ENCODE assay signal across 11 cellular contexts in genomic region chr13:77298403-77298802, GRCh38. TPM values are rescaled to one million over a fixed set of nuclear protein-coding genes. Genes with fewer than 3 reads are reported as not detected.
DNase-seq lines count a peak whose midpoint lies in the region; ATAC-seq, FAIRE-seq and TF ChIP-seq lines count a peak whose summit lies in the region.
"Had no signal": no experiment of that assay in that cellular context is flagged by ENCODE, and none has a peak within 500 bp of the region (broad histone marks: within the 10 kb centered on the region; RNA-seq: fewer than 3 reads in every experiment).

No MANE protein-coding gene starts in this region.

- H3K9me3 ChIP-seq in astrocyte (ENCODE audit: insufficient read depth, low read depth, low read length) (no peaks in the 10 kb centered on the region), vagina (no peaks in the 10 kb centered on the region), heart right ventricle (no peaks in the 10 kb centered on the region)
- H3K9me3 ChIP-seq: SK-N-SH had no signal

- DNase-seq in GM13976 (ENCODE audit: low spot score) (peak; percentile 33), astrocyte (ENCODE audit: low read depth) (no peak), NCI-H146 (lab: John Stamatoyannopoulos, UW) (no peak), frontal cortex (ENCODE audit: low spot score in 2 of 2) (no peak), vagina (ENCODE audit: extremely low spot score in 2 of 2) (no peak), heart right ventricle (no peak)
- DNase-seq: head of caudate nucleus; SK-N-SH; stimulated activated naive CD4-positive, alpha-beta T cell treated with Interleukin-2 at 50 U/mL for 16 hours had no signal

- H3K27ac ChIP-seq in astrocyte (ENCODE audit: low read depth, low read length) (no peak overlapping the region), vagina (no peak overlapping the region), heart right ventricle (peak overlapping the region in 1 of 10 donors; percentile 9)

- no peak for TF ChIP-seq POLR2A in vagina (IDR thresholded peaks at IDR 0.05)

- no peak overlapping the region for H2AFZ ChIP-seq in astrocyte (ENCODE audit: low read depth, low read length)

- TF ChIP-seq CTCF in GM13976 (IDR thresholded peaks at IDR 0.05; ENCODE audit: borderline replicate concordance, control extremely low read depth, extremely low read depth, insufficient read depth, missing control alignments) = no peak
- TF ChIP-seq CTCF in astrocyte (IDR thresholded peaks at IDR 0.05; ENCODE audit: insufficient read depth, low read depth, low read length) = no peak
- TF ChIP-seq CTCF in vagina (IDR thresholded peaks at IDR 0.05) = no peak
- TF ChIP-seq CTCF in heart right ventricle (IDR thresholded peaks at IDR 0.05) = no peak

- H3K27me3 Mint-ChIP-seq in astrocyte (ENCODE audit: low read depth, unreplicated experiment) = no peaks in the 10 kb centered on the region

- WGBS in heart right ventricle, 2 donors = 88 to 91% methylated on average over 3 of the region's 3 CpGs

- peaks cover 32% of the 10 kb centered on the region for H4K20me1 ChIP-seq in astrocyte (ENCODE audit: insufficient read depth, low read length)

- intact Hi-C loops in vagina (cut with DNase I) = no loop called here
- intact Hi-C loops in heart right ventricle (cut with DNase I) = no loop called here

- H3K36me3 ChIP-seq in astrocyte (ENCODE audit: insufficient read depth, low read length) (peaks cover 2% of the 10 kb centered on the region), vagina (peaks cover 0 to 11% of the 10 kb centered on the region in 2 donors), heart right ventricle (peaks cover 0 to 31% (median 3%) of the 10 kb centered on the region in 9 donors)

- peaks cover 16% of the 10 kb centered on the region for H3K4me1 Mint-ChIP-seq in astrocyte (ENCODE audit: low read depth, unreplicated experiment)

- H3K4me3 Mint-ChIP-seq in astrocyte (ENCODE audit: unreplicated experiment) = no peak overlapping the region

- ATAC-seq in GM21515 (IDR thresholded peaks at IDR 0.05; ENCODE audit: unreplicated experiment) = peak; percentile 66
- ATAC-seq in HG03432 (IDR thresholded peaks at IDR 0.05; ENCODE audit: unreplicated experiment) = peak; percentile 80
- no peak for ATAC-seq in heart right ventricle

- H3K27ac Mint-ChIP-seq in astrocyte (ENCODE audit: unreplicated experiment) = no peak overlapping the region

- H3K4me1 ChIP-seq in astrocyte (ENCODE audit: insufficient read depth, low read length) (peaks cover 11% of the 10 kb centered on the region), vagina (peaks cover 44% of the 10 kb centered on the region), heart right ventricle (peaks cover 0 to 53% (median 39%) of the 10 kb centered on the region in 9 donors)

- H3K4me3 ChIP-seq in astrocyte (ENCODE audit: insufficient read depth, low read depth, low read length) (no peak overlapping the region), vagina (no peak overlapping the region), heart right ventricle (peak overlapping the region in 1 of 10 donors; percentile 9)

- no peak overlapping the region for H3K4me2 ChIP-seq in astrocyte (ENCODE audit: low read length)
- H3K4me2 ChIP-seq: SK-N-SH had no signal

- H3K79me2 ChIP-seq in astrocyte (ENCODE audit: insufficient read depth, low read length) = peaks cover 61% of the 10 kb centered on the region

- no peak overlapping the region for H3K9ac ChIP-seq in astrocyte (ENCODE audit: low read length)
- H3K9ac ChIP-seq: SK-N-SH had no signal

- in situ Hi-C loops in GM13976 (cut with MboI; ENCODE audit: low sequenced_read_pairs, unreplicated experiment) = no loop called here

- FAIRE-seq in astrocyte (lab: Jason Lieb, UNC) (peak; percentile 43), frontal cortex (lab: Jason Lieb, UNC) (no peak)

- no peaks in the 10 kb centered on the region for H3K9me3 Mint-ChIP-seq in astrocyte (ENCODE audit: unreplicated experiment)

- peaks cover 3% of the 10 kb centered on the region for H3K36me3 Mint-ChIP-seq in astrocyte (ENCODE audit: low read depth, unreplicated experiment)

- H3K27me3 ChIP-seq in astrocyte (ENCODE audit: insufficient read depth, low read length) (no peaks in the 10 kb centered on the region), vagina (no peaks in the 10 kb centered on the region), heart right ventricle (no peaks in the 10 kb centered on the region)

RNA-seq across cellular contexts. Expression of gene MYCBP2, which starts 28.5 kb away (rescaled TPM):
- total RNA-seq in astrocyte (70.5 and 72.3 TPM in 2 replicates), frontal cortex (198 TPM), vagina (191 TPM), heart right ventricle (10 to 100 TPM; 39.2 to 70.7 (median 54.3) TPM)
- polyA plus RNA-seq in heart right ventricle = 10 to 100 TPM; 18.6 to 28.1 TPM

Comparison
In these comparisons a context has a peak if more than half of its experiments do, and no peak if none do; other contexts are left out.
1. ATAC-seq: peak in GM21515 (single experiment) and HG03432 (single experiment); none in heart right ventricle (0 of 8).